ENCODE assay signal across 3 cellular contexts in the genomic region with DNA sequence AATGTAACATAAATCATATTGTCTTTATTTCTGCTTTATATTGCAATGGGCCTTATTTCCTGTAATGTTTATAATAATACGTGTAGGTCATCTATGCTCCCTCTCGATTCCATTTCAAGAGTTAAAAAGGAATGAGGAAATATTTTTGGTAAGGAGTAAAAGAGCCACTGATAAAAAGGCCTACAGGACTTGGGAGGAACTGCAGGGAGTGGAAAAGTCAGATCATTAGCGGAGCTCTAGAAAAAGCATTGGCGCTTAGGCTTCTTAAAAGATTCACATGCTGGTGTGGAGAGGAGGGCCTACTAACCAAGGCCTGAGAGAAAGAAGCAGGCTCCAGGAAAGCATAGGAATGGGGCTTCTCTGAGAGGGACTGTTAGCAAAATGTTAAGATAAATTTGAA.
TF ChIP-seq lines count a peak whose summit lies in the region.

No MANE protein-coding gene starts in this region.

TF ChIP-seq in SK-N-SH, 30 proteins besides CTCF, POLR2A, EP300 and RAD21 (continued from another document and continues in another):
- TF ChIP-seq, protein P1, sequence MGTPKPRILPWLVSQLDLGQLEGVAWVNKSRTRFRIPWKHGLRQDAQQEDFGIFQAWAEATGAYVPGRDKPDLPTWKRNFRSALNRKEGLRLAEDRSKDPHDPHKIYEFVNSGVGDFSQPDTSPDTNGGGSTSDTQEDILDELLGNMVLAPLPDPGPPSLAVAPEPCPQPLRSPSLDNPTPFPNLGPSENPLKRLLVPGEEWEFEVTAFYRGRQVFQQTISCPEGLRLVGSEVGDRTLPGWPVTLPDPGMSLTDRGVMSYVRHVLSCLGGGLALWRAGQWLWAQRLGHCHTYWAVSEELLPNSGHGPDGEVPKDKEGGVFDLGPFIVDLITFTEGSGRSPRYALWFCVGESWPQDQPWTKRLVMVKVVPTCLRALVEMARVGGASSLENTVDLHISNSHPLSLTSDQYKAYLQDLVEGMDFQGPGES (IDR thresholded peaks at IDR 0.05; ENCODE audit: low read depth, low read length) = no peak
- TF ChIP-seq JUND (IDR thresholded peaks at IDR 0.05) = no peak
- TF ChIP-seq FOXJ3 (CRISPR knock-in tag; IDR thresholded peaks at IDR 0.05) = no peak
- no peak for TF ChIP-seq SMC3 (IDR thresholded peaks at IDR 0.05; ENCODE audit: low read depth, low read length)
- no peak for TF ChIP-seq GABPA (IDR thresholded peaks at IDR 0.05; ENCODE audit: low read depth)
- TF ChIP-seq, protein P2, sequence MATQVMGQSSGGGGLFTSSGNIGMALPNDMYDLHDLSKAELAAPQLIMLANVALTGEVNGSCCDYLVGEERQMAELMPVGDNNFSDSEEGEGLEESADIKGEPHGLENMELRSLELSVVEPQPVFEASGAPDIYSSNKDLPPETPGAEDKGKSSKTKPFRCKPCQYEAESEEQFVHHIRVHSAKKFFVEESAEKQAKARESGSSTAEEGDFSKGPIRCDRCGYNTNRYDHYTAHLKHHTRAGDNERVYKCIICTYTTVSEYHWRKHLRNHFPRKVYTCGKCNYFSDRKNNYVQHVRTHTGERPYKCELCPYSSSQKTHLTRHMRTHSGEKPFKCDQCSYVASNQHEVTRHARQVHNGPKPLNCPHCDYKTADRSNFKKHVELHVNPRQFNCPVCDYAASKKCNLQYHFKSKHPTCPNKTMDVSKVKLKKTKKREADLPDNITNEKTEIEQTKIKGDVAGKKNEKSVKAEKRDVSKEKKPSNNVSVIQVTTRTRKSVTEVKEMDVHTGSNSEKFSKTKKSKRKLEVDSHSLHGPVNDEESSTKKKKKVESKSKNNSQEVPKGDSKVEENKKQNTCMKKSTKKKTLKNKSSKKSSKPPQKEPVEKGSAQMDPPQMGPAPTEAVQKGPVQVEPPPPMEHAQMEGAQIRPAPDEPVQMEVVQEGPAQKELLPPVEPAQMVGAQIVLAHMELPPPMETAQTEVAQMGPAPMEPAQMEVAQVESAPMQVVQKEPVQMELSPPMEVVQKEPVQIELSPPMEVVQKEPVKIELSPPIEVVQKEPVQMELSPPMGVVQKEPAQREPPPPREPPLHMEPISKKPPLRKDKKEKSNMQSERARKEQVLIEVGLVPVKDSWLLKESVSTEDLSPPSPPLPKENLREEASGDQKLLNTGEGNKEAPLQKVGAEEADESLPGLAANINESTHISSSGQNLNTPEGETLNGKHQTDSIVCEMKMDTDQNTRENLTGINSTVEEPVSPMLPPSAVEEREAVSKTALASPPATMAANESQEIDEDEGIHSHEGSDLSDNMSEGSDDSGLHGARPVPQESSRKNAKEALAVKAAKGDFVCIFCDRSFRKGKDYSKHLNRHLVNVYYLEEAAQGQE (IDR thresholded peaks at IDR 0.05; ENCODE audit: low read depth, low read length) = no peak
- TF ChIP-seq FOSL2 (IDR thresholded peaks at IDR 0.05; ENCODE audit: borderline replicate concordance, low read depth) = no peak
- TF ChIP-seq, protein P3, sequence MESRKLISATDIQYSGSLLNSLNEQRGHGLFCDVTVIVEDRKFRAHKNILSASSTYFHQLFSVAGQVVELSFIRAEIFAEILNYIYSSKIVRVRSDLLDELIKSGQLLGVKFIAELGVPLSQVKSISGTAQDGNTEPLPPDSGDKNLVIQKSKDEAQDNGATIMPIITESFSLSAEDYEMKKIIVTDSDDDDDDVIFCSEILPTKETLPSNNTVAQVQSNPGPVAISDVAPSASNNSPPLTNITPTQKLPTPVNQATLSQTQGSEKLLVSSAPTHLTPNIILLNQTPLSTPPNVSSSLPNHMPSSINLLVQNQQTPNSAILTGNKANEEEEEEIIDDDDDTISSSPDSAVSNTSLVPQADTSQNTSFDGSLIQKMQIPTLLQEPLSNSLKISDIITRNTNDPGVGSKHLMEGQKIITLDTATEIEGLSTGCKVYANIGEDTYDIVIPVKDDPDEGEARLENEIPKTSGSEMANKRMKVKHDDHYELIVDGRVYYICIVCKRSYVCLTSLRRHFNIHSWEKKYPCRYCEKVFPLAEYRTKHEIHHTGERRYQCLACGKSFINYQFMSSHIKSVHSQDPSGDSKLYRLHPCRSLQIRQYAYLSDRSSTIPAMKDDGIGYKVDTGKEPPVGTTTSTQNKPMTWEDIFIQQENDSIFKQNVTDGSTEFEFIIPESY (IDR thresholded peaks at IDR 0.05; ENCODE audit: borderline replicate concordance, low read depth) = no peak
- TF ChIP-seq POLR2AphosphoS5 (IDR thresholded peaks at IDR 0.05; ENCODE audit: low read depth, low read length) = no peak
- no peak for TF ChIP-seq TAF1 (IDR thresholded peaks at IDR 0.05; ENCODE audit: borderline replicate concordance, low read depth, low read length)
- TF ChIP-seq NFIC (IDR thresholded peaks at IDR 0.05; ENCODE audit: borderline replicate concordance) = no peak
- no peak for TF ChIP-seq FOXM1 (IDR thresholded peaks at IDR 0.05; ENCODE audit: low read depth)
- no peak for TF ChIP-seq RFX5 (IDR thresholded peaks at IDR 0.05; ENCODE audit: low read length)
- TF ChIP-seq MXI1 (IDR thresholded peaks at IDR 0.05; ENCODE audit: low read depth, low read length) = no peak

TF ChIP-seq in SK-N-SH treated with all-trans-retinoic acid at 6 μM for 48 hours, 23 proteins besides CTCF, POLR2A, EP300 and RAD21 (continued from another document and continues in another):
- TF ChIP-seq GLIS3 (CRISPR knock-in tag; IDR thresholded peaks at IDR 0.05) (no peak), ZNF8 (CRISPR knock-in tag; IDR thresholded peaks at IDR 0.05) (no peak), ZFP30 (CRISPR knock-in tag; IDR thresholded peaks at IDR 0.05) (no peak), ZNF565 (CRISPR knock-in tag; conservative IDR thresholded peaks at IDR 0.05; ENCODE audit: low read depth) (no peak), SNAI2 (CRISPR knock-in tag; IDR thresholded peaks at IDR 0.05) (no peak), ARNTL (CRISPR knock-in tag; IDR thresholded peaks at IDR 0.05; ENCODE audit: borderline replicate concordance, low read depth) (no peak), BACH2 (CRISPR knock-in tag; IDR thresholded peaks at IDR 0.05; ENCODE audit: borderline replicate concordance) (no peak), RARB (CRISPR knock-in tag; IDR thresholded peaks at IDR 0.05) (no peak), OSR1 (CRISPR knock-in tag; IDR thresholded peaks at IDR 0.05) (no peak), ESRRG (CRISPR knock-in tag; IDR thresholded peaks at IDR 0.05) (no peak), ISL1 (CRISPR knock-in tag; IDR thresholded peaks at IDR 0.05) (no peak), TCF4 (CRISPR knock-in tag; IDR thresholded peaks at IDR 0.05; ENCODE audit: borderline replicate concordance) (no peak), TOX (CRISPR knock-in tag; IDR thresholded peaks at IDR 0.05; ENCODE audit: borderline replicate concordance) (no peak)
- TF ChIP-seq, protein P4, sequence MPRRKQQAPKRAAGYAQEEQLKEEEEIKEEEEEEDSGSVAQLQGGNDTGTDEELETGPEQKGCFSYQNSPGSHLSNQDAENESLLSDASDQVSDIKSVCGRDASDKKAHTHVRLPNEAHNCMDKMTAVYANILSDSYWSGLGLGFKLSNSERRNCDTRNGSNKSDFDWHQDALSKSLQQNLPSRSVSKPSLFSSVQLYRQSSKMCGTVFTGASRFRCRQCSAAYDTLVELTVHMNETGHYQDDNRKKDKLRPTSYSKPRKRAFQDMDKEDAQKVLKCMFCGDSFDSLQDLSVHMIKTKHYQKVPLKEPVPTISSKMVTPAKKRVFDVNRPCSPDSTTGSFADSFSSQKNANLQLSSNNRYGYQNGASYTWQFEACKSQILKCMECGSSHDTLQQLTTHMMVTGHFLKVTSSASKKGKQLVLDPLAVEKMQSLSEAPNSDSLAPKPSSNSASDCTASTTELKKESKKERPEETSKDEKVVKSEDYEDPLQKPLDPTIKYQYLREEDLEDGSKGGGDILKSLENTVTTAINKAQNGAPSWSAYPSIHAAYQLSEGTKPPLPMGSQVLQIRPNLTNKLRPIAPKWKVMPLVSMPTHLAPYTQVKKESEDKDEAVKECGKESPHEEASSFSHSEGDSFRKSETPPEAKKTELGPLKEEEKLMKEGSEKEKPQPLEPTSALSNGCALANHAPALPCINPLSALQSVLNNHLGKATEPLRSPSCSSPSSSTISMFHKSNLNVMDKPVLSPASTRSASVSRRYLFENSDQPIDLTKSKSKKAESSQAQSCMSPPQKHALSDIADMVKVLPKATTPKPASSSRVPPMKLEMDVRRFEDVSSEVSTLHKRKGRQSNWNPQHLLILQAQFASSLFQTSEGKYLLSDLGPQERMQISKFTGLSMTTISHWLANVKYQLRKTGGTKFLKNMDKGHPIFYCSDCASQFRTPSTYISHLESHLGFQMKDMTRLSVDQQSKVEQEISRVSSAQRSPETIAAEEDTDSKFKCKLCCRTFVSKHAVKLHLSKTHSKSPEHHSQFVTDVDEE (CRISPR knock-in tag; IDR thresholded peaks at IDR 0.05) = no peak
- TF ChIP-seq, protein P5, sequence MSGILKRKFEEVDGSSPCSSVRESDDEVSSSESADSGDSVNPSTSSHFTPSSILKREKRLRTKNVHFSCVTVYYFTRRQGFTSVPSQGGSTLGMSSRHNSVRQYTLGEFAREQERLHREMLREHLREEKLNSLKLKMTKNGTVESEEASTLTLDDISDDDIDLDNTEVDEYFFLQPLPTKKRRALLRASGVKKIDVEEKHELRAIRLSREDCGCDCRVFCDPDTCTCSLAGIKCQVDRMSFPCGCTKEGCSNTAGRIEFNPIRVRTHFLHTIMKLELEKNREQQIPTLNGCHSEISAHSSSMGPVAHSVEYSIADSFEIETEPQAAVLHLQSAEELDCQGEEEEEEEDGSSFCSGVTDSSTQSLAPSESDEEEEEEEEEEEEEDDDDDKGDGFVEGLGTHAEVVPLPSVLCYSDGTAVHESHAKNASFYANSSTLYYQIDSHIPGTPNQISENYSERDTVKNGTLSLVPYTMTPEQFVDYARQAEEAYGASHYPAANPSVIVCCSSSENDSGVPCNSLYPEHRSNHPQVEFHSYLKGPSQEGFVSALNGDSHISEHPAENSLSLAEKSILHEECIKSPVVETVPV (CRISPR knock-in tag; IDR thresholded peaks at IDR 0.05) = no peak
- TF ChIP-seq, protein P6, sequence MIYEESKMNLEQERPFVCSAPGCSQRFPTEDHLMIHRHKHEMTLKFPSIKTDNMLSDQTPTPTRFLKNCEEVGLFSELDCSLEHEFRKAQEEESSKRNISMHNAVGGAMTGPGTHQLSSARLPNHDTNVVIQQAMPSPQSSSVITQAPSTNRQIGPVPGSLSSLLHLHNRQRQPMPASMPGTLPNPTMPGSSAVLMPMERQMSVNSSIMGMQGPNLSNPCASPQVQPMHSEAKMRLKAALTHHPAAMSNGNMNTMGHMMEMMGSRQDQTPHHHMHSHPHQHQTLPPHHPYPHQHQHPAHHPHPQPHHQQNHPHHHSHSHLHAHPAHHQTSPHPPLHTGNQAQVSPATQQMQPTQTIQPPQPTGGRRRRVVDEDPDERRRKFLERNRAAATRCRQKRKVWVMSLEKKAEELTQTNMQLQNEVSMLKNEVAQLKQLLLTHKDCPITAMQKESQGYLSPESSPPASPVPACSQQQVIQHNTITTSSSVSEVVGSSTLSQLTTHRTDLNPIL (CRISPR knock-in tag; IDR thresholded peaks at IDR 0.05; ENCODE audit: low read depth) = no peak

TF ChIP-seq in K562, 482 proteins besides CTCF, POLR2A, EP300 and RAD21 (continued from another document):
- TF ChIP-seq, protein P7, sequence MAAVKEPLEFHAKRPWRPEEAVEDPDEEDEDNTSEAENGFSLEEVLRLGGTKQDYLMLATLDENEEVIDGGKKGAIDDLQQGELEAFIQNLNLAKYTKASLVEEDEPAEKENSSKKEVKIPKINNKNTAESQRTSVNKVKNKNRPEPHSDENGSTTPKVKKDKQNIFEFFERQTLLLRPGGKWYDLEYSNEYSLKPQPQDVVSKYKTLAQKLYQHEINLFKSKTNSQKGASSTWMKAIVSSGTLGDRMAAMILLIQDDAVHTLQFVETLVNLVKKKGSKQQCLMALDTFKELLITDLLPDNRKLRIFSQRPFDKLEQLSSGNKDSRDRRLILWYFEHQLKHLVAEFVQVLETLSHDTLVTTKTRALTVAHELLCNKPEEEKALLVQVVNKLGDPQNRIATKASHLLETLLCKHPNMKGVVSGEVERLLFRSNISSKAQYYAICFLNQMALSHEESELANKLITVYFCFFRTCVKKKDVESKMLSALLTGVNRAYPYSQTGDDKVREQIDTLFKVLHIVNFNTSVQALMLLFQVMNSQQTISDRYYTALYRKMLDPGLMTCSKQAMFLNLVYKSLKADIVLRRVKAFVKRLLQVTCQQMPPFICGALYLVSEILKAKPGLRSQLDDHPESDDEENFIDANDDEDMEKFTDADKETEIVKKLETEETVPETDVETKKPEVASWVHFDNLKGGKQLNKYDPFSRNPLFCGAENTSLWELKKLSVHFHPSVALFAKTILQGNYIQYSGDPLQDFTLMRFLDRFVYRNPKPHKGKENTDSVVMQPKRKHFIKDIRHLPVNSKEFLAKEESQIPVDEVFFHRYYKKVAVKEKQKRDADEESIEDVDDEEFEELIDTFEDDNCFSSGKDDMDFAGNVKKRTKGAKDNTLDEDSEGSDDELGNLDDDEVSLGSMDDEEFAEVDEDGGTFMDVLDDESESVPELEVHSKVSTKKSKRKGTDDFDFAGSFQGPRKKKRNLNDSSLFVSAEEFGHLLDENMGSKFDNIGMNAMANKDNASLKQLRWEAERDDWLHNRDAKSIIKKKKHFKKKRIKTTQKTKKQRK (IDR thresholded peaks at IDR 0.05; ENCODE audit: borderline replicate concordance, low read depth, low read length) = no peak
- TF ChIP-seq ZFX (CRISPR knock-in tag; IDR thresholded peaks at IDR 0.05) = no peak
- no peak for TF ChIP-seq SMARCA4 (IDR thresholded peaks at IDR 0.05)
- TF ChIP-seq NR2F6 (CRISPR knock-in tag; IDR thresholded peaks at IDR 0.05) = no peak
- no peak for TF ChIP-seq BMI1 (IDR thresholded peaks at IDR 0.05; ENCODE audit: low read length)
- no peak for TF ChIP-seq SRSF9 (IDR thresholded peaks at IDR 0.05; ENCODE audit: borderline replicate concordance, low read depth, low read length)
- no peak for TF ChIP-seq SLC30A9 (CRISPR knock-in tag; IDR thresholded peaks at IDR 0.05)
- TF ChIP-seq, protein P8, sequence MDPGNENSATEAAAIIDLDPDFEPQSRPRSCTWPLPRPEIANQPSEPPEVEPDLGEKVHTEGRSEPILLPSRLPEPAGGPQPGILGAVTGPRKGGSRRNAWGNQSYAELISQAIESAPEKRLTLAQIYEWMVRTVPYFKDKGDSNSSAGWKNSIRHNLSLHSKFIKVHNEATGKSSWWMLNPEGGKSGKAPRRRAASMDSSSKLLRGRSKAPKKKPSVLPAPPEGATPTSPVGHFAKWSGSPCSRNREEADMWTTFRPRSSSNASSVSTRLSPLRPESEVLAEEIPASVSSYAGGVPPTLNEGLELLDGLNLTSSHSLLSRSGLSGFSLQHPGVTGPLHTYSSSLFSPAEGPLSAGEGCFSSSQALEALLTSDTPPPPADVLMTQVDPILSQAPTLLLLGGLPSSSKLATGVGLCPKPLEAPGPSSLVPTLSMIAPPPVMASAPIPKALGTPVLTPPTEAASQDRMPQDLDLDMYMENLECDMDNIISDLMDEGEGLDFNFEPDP (CRISPR knock-in tag; IDR thresholded peaks at IDR 0.05) = no peak
- no peak for TF ChIP-seq TAL1 (IDR thresholded peaks at IDR 0.05)
- TF ChIP-seq BCL6 (CRISPR knock-in tag; IDR thresholded peaks at IDR 0.05) = no peak
- TF ChIP-seq HSF4 (CRISPR knock-in tag; IDR thresholded peaks at IDR 0.05; ENCODE audit: borderline replicate concordance) = no peak
- TF ChIP-seq NR2C1 (IDR thresholded peaks at IDR 0.05) = no peak
- TF ChIP-seq NR2C1 (tag; IDR thresholded peaks at IDR 0.05) = no peak
TF ChIP-seq in K562: peak in this region for 0.
